26 cellular contexts compared by ENCODE assay signal in genomic region chr15:87733977-87734376, GRCh38.
"Had no signal": no experiment of that assay in that cellular context is flagged by ENCODE, and none has a peak within 500 bp of the region (broad histone marks: within the 10 kb centered on the region; RNA-seq: fewer than 3 reads in every experiment).

No MANE protein-coding gene starts in this region.

- H3K36me3 ChIP-seq: neural progenitor cell, neutrophil, pancreas, prostate gland, right atrium auricular region, stomach, thoracic aorta, thyroid gland, tibial nerve, upper lobe of left lung, vagina had no signal

- H3K9me3 ChIP-seq: neutrophil, pancreas, prostate gland, right atrium auricular region, stomach, thoracic aorta, thyroid gland, tibial nerve, upper lobe of left lung, vagina had no signal

- H3K27me3 Mint-ChIP-seq: stimulated activated naive B cell treated with anti-CD40 and anti-IgM and Interleukin-4, amounts not matched to agents 10 μg/mL and 1 μg/mL and 100 μg/mL, for 72 hours; stimulated activated naive CD8-positive, alpha-beta T cell treated with anti-CD3 and anti-CD28 coated beads, Interleukin-15, Interleukin-2, amounts not matched to agents 100 ng/mL and 50 ng/mL, for 24 hours had no signal

- DNase-seq: naive thymus-derived CD4-positive, alpha-beta T cell; natural killer cell; nucleus accumbens; pancreas; retina; stimulated activated CD4-positive, alpha-beta T cell treated with anti-CD3 and anti-CD28 coated beads, Interleukin-15, amount 100 ng/mL, for 24 hours; stimulated activated CD4-positive, alpha-beta T cell treated with anti-CD3 and anti-CD28 coated beads, Interleukin-2, amount 100 ng/mL, for 24 hours; stimulated activated CD4-positive, alpha-beta T cell treated with anti-CD3 and anti-CD28 coated beads, Interleukin-2, amount 100 ng/mL, for 48 hours; stimulated activated CD4-positive, alpha-beta T cell treated with anti-CD3 and anti-CD28 coated beads, Interleukin-4, amount 100 ng/mL, for 24 hours; stimulated activated naive B cell treated with anti-CD40 and anti-IgM and Interleukin-4, amounts not matched to agents 10 μg/mL and 1 μg/mL and 100 μg/mL, for 72 hours; stimulated activated naive CD4-positive, alpha-beta T cell treated with Interleukin-2 at 50 U/mL for 16 hours; stomach; thyroid gland; trophoblast cell; upper lobe of left lung had no signal

- H3K27me3 ChIP-seq: neural progenitor cell, neutrophil, pancreas, right atrium auricular region, thyroid gland, tibial nerve, upper lobe of left lung, vagina had no signal

- H3K4me1 ChIP-seq: neural progenitor cell, pancreas, prostate gland, stomach, thyroid gland, upper lobe of left lung, vagina had no signal

- H3K36me3 Mint-ChIP-seq: naive thymus-derived CD4-positive, alpha-beta T cell; natural killer cell; neural progenitor cell; stimulated activated effector memory CD8-positive, alpha-beta T cell treated with anti-CD3 and anti-CD28 coated beads, Interleukin-12 subunit alpha, Interleukin-12 subunit beta, amount 100 ng/mL, for 72 hours; stimulated activated naive B cell treated with anti-CD40 and anti-IgM and Interleukin-4, amounts not matched to agents 10 μg/mL and 1 μg/mL and 100 μg/mL, for 72 hours had no signal

- H3K4me3 Mint-ChIP-seq: naive thymus-derived CD4-positive, alpha-beta T cell; natural killer cell; neural progenitor cell; stimulated activated effector memory CD8-positive, alpha-beta T cell treated with anti-CD3 and anti-CD28 coated beads, Interleukin-12 subunit alpha, Interleukin-12 subunit beta, amount 100 ng/mL, for 72 hours; stimulated activated naive B cell treated with anti-CD40 and anti-IgM and Interleukin-4, amounts not matched to agents 10 μg/mL and 1 μg/mL and 100 μg/mL, for 72 hours; stimulated activated naive CD8-positive, alpha-beta T cell treated with anti-CD3 and anti-CD28 coated beads, Interleukin-15, Interleukin-2, amounts not matched to agents 100 ng/mL and 50 ng/mL, for 24 hours had no signal

- H3K27ac Mint-ChIP-seq: natural killer cell; neural progenitor cell; stimulated activated effector memory CD8-positive, alpha-beta T cell treated with anti-CD3 and anti-CD28 coated beads, Interleukin-12 subunit alpha, Interleukin-12 subunit beta, amount 100 ng/mL, for 72 hours; stimulated activated naive B cell treated with anti-CD40 and anti-IgM and Interleukin-4, amounts not matched to agents 10 μg/mL and 1 μg/mL and 100 μg/mL, for 72 hours; stimulated activated naive CD8-positive, alpha-beta T cell treated with anti-CD3 and anti-CD28 coated beads, Interleukin-15, Interleukin-2, amounts not matched to agents 100 ng/mL and 50 ng/mL, for 24 hours had no signal

- H3K4me1 Mint-ChIP-seq: natural killer cell; stimulated activated effector memory CD8-positive, alpha-beta T cell treated with anti-CD3 and anti-CD28 coated beads, Interleukin-12 subunit alpha, Interleukin-12 subunit beta, amount 100 ng/mL, for 72 hours; stimulated activated naive B cell treated with anti-CD40 and anti-IgM and Interleukin-4, amounts not matched to agents 10 μg/mL and 1 μg/mL and 100 μg/mL, for 72 hours had no signal

- H3K9me3 Mint-ChIP-seq: stimulated activated naive CD8-positive, alpha-beta T cell treated with anti-CD3 and anti-CD28 coated beads, Interleukin-15, Interleukin-2, amounts not matched to agents 100 ng/mL and 50 ng/mL, for 24 hours had no signal

- H2AFZ ChIP-seq: neural progenitor cell had no signal

- H3K27ac ChIP-seq: neural progenitor cell, neutrophil, pancreas, prostate gland, right atrium auricular region, skin epidermis, stomach, thoracic aorta, thyroid gland, tibial nerve, upper lobe of left lung, vagina had no signal

- H3K9ac ChIP-seq: neural progenitor cell had no signal

- H3K4me3 ChIP-seq: neural progenitor cell, pancreas, prostate gland, right atrium auricular region, skin epidermis, smooth muscle cell, stomach, thoracic aorta, thyroid gland, tibial nerve, upper lobe of left lung, vagina had no signal

- ATAC-seq: naive thymus-derived CD4-positive, alpha-beta T cell; natural killer cell; pancreas; stimulated activated effector memory CD8-positive, alpha-beta T cell treated with anti-CD3 and anti-CD28 coated beads, Interleukin-12 subunit alpha, Interleukin-12 subunit beta, amount 100 ng/mL, for 72 hours; stimulated activated naive B cell treated with anti-CD40 and anti-IgM and Interleukin-4, amounts not matched to agents 10 μg/mL and 1 μg/mL and 100 μg/mL, for 72 hours had no signal

- H3K4me2 ChIP-seq: neural progenitor cell, smooth muscle cell had no signal
